In the genomic region with DNA sequence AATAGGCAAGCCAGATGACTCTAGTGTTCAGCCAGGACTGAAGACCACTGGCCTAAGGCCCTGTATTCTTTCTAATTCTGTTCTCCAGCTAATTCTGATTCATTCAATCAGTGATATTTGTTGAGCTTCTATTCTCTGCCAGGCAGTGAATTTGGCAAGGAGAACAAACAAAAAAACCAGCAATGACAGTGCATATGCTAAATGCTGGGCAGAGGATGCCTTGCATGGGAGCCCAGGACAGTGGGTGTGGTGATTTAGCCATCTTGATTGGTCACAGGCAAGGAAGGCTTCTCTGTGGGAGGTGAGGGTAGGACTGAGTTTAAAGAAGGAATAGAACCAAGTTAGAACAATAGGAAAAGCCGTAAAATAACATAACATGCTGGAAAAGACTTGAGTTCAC, we compare ENCODE assay signal across 1 cellular context.
TF ChIP-seq lines count a peak whose summit lies in the region.

No MANE protein-coding gene starts in this region.

TF ChIP-seq in IMR-90, 13 proteins besides CTCF, POLR2A, EP300 and RAD21:
- TF ChIP-seq MAFK (IDR thresholded peaks at IDR 0.05; ENCODE audit: low read depth, low read length) (no peak), CEBPB (IDR thresholded peaks at IDR 0.05; ENCODE audit: low read depth, low read length) (no peak), ELK1 (IDR thresholded peaks at IDR 0.05; ENCODE audit: borderline replicate concordance, low read depth, low read length) (no peak), CHD1 (IDR thresholded peaks at IDR 0.05; ENCODE audit: low read depth, low read length) (no peak), MXI1 (IDR thresholded peaks at IDR 0.05; ENCODE audit: borderline replicate concordance, low read depth, low read length) (no peak), SMC3 (IDR thresholded peaks at IDR 0.05; ENCODE audit: low read depth, low read length) (no peak), NFE2L2 (IDR thresholded peaks at IDR 0.05; ENCODE audit: low read depth, low read length) (no peak), MAZ (IDR thresholded peaks at IDR 0.05; ENCODE audit: borderline replicate concordance, low read depth, low read length) (no peak), RFX5 (IDR thresholded peaks at IDR 0.05; ENCODE audit: low read depth, low read length) (no peak), FOS (IDR thresholded peaks at IDR 0.05; ENCODE audit: low read depth, low read length) (no peak), BHLHE40 (IDR thresholded peaks at IDR 0.05; ENCODE audit: low read depth, low read length) (no peak), RCOR1 (IDR thresholded peaks at IDR 0.05; ENCODE audit: insufficient replicate concordance, low read length) (no peak)
- TF ChIP-seq, protein P1, sequence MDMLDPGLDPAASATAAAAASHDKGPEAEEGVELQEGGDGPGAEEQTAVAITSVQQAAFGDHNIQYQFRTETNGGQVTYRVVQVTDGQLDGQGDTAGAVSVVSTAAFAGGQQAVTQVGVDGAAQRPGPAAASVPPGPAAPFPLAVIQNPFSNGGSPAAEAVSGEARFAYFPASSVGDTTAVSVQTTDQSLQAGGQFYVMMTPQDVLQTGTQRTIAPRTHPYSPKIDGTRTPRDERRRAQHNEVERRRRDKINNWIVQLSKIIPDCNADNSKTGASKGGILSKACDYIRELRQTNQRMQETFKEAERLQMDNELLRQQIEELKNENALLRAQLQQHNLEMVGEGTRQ (IDR thresholded peaks at IDR 0.05; ENCODE audit: low read depth, low read length) = no peak
